In genomic region chr12:65834146-65834935, GRCh38 we compare ENCODE assay signal across 22 cellular contexts. TPM values are rescaled to one million over a fixed set of nuclear protein-coding genes. Genes with fewer than 3 reads are reported as not detected.
DNase-seq lines count a peak whose midpoint lies in the region; ATAC-seq and TF ChIP-seq lines count a peak whose summit lies in the region.
"Had no signal": no experiment of that assay in that cellular context is flagged by ENCODE, and none has a peak within 500 bp of the region (broad histone marks: within the 10 kb centered on the region; RNA-seq: fewer than 3 reads in every experiment).

No MANE protein-coding gene starts in this region.

- peak overlapping the region; percentile 71 for H4K8ac ChIP-seq in mesenchymal stem cell (ENCODE audit: low read length)

- no peak overlapping the region for H3K14ac ChIP-seq in mesenchymal stem cell (ENCODE audit: low read length in 2 of 2)

- no peak overlapping the region for H2BK15ac ChIP-seq in mesenchymal stem cell (ENCODE audit: low read depth, poor library complexity, severe bottlenecking)

- no peaks in the 10 kb centered on the region for H3K79me1 ChIP-seq in mesenchymal stem cell (replicated peaks; ENCODE audit: low read length, poor library complexity, severe bottlenecking)

- no peak overlapping the region for H2BK5ac ChIP-seq in mesenchymal stem cell (ENCODE audit: low read depth, low read length, poor library complexity, severe bottlenecking)

- H3K4me3 Mint-ChIP-seq in MCF 10A (ENCODE audit: unreplicated experiment) = no peak overlapping the region
- H3K4me3 Mint-ChIP-seq in CD4-positive, alpha-beta memory T cell = no peak overlapping the region
- H3K4me3 Mint-ChIP-seq: CD8-positive, alpha-beta memory T cell; GM23338 had no signal

- in situ Hi-C loops in mammary epithelial cell (cut with MboI; ENCODE audit: low sequenced_read_pairs in 2 of 2) (loop anchor here in 1 of 2 donors (25.0 kb wide), 2 partner anchors 247 to 253 kb away; no protein-coding TSS in a partner anchor), Panc1 (cut with HindIII; ENCODE audit: low pct_unique_long_range_greater_than_20kb, low sequenced_read_pairs) (no loop called here)

- TF ChIP-seq CTCF in MCF 10A (IDR thresholded peaks at IDR 0.05; ENCODE audit: unreplicated experiment) (no peak), mammary epithelial cell (conservative IDR thresholded peaks at IDR 0.05 in 1 of 2, IDR thresholded peaks at IDR 0.05 in 1 of 2; ENCODE audit: extremely low read depth in 1 of 2, insufficient read depth in 1 of 2, low read depth in 1 of 2, low read length in 2 of 2) (no peak), Panc1 (IDR thresholded peaks at IDR 0.05) (no peak)

- no peak overlapping the region for H2BK120ac ChIP-seq in mesenchymal stem cell (ENCODE audit: low read depth, low read length)

- H3K27me3 Mint-ChIP-seq in MCF 10A (ENCODE audit: insufficient read depth, unreplicated experiment) = no peaks in the 10 kb centered on the region
- H3K27me3 Mint-ChIP-seq in CD4-positive, alpha-beta memory T cell = peaks cover 9 to 17% of the 10 kb centered on the region in 2 donors

- intact Hi-C loops in MCF 10A (cut with micrococcal nuclease) = no loop called here
- intact Hi-C loops in mammary epithelial cell (cut with micrococcal nuclease) = no loop called here
- intact Hi-C loops in Panc1 (cut with micrococcal nuclease; ENCODE audit: unreplicated experiment) = no loop called here
- intact Hi-C loops in CD4-positive, alpha-beta memory T cell (cut with micrococcal nuclease) = no loop called here

- H4K91ac ChIP-seq in mesenchymal stem cell (ENCODE audit: low read length) = no peak overlapping the region

- H3K4ac ChIP-seq in mesenchymal stem cell (ENCODE audit: low read depth in 1 of 2, low read length in 2 of 2) = no peak overlapping the region

- dilution Hi-C loops in mammary epithelial cell (cut with HindIII; ENCODE audit: low sequenced_read_pairs) = loop anchor here (25.0 kb wide), 1 partner anchor 272 kb away; no protein-coding TSS in a partner anchor

- H4K20me1 ChIP-seq in mammary epithelial cell (ENCODE audit: insufficient read depth, low read length) = no peaks in the 10 kb centered on the region

- H2AFZ ChIP-seq in mammary epithelial cell (ENCODE audit: low read depth, low read length) (no peak overlapping the region), mesenchymal stem cell (ENCODE audit: low read depth, low read length) (no peak overlapping the region)
- H2AFZ ChIP-seq: GM23338 had no signal

- peaks cover 95% of the 10 kb centered on the region for H3K79me2 ChIP-seq in mammary epithelial cell (ENCODE audit: insufficient read depth, low read length)

- no peaks in the 10 kb centered on the region for H3K9me3 Mint-ChIP-seq in MCF 10A (ENCODE audit: unreplicated experiment)
- H3K9me3 Mint-ChIP-seq in CD4-positive, alpha-beta memory T cell = no peaks in the 10 kb centered on the region
- H3K9me3 Mint-ChIP-seq: GM23338 had no signal

- H3K27ac ChIP-seq in mammary epithelial cell (ENCODE audit: insufficient read depth, low read depth, low read length) (no peak overlapping the region), Panc1 (ENCODE audit: low read length) (peak overlapping the region; percentile 51; the same call in 1 of the 2 replicates), mesenchymal stem cell (ENCODE audit: low read length, poor library complexity, severe bottlenecking) (peak overlapping the region; percentile 67)
- no peak overlapping the region for H3K27ac ChIP-seq in CD4-positive, alpha-beta memory T cell (ENCODE audit: low read depth, low read length)
- H3K27ac ChIP-seq: Peyer's patch had no signal

- ATAC-seq in Panc1 = no peak
- ATAC-seq: GM23338, K562 had no signal

- DNase-seq in MCF 10A (ENCODE audit: unreplicated experiment) (no peak), mammary epithelial cell (no peak), Panc1 (ENCODE audit: low read depth, low spot score) (no peak), mesenchymal stem cell (no peak), NOMO-1 (lab: John Stamatoyannopoulos, UW; ENCODE audit: unreplicated experiment in 2 of 2) (no peak), GM19238 (ENCODE audit: insufficient read length, low spot score) (no peak)
- DNase-seq in CD4-positive, alpha-beta memory T cell = no peak
- DNase-seq: 8988T; AML-193; C1 segment of cervical spinal cord; CD8-positive, alpha-beta memory T cell; HCEC 1CT; MM.1S; NCI-H1048; NCI-H1417 treated with DMSO at 0.1 percent for 48 hours; NCI-H187; NCI-H446 treated with DMSO at 0.1 percent for 48 hours; NCI-H526 treated with DMSO at 0.1 percent for 48 hours; Peyer's patch; Right ventricle myocardium superior had no signal

- peak overlapping the region in 1 of 2 experiments; percentile 85 for H3K18ac ChIP-seq in mesenchymal stem cell (ENCODE audit: low read depth in 1 of 2, low read length in 2 of 2)

- peak overlapping the region; percentile 88 for H3K27ac Mint-ChIP-seq in MCF 10A (ENCODE audit: low read depth, unreplicated experiment)
- H3K27ac Mint-ChIP-seq in CD4-positive, alpha-beta memory T cell = no peak overlapping the region
- H3K27ac Mint-ChIP-seq: CD8-positive, alpha-beta memory T cell; GM23338 had no signal

- H3K36me3 Mint-ChIP-seq in MCF 10A (ENCODE audit: insufficient read depth, unreplicated experiment) = peaks cover 64% of the 10 kb centered on the region
- no peaks in the 10 kb centered on the region for H3K36me3 Mint-ChIP-seq in CD4-positive, alpha-beta memory T cell
- H3K36me3 Mint-ChIP-seq: CD8-positive, alpha-beta memory T cell had no signal

- no peak overlapping the region for H3K4me3 ChIP-seq in mammary epithelial cell (replicated peaks in 1 of 3; ENCODE audit: insufficient read depth in 1 of 3, low read depth in 2 of 3, low read length in 3 of 3)
- H3K4me3 ChIP-seq in Panc1 (ENCODE audit: low read depth in 2 of 2, low read length in 2 of 2) = no peak overlapping the region
- peak overlapping the region in 1 of 2 experiments; percentile 6 for H3K4me3 ChIP-seq in mesenchymal stem cell (ENCODE audit: insufficient read depth in 1 of 2, low read depth in 1 of 2, low read length in 2 of 2)
- H3K4me3 ChIP-seq in CD4-positive, alpha-beta memory T cell (ENCODE audit: low read length in 2 of 2) = no peak overlapping the region
- H3K4me3 ChIP-seq: GM23338, K562, Peyer's patch had no signal

- no peak overlapping the region for H2AK5ac ChIP-seq in mesenchymal stem cell (ENCODE audit: low read length, severe bottlenecking)

- peaks cover 30% of the 10 kb centered on the region for H3K4me1 ChIP-seq in mammary epithelial cell (ENCODE audit: insufficient read depth, low read length)
- peaks cover 58% of the 10 kb centered on the region for H3K4me1 ChIP-seq in Panc1 (ENCODE audit: control insufficient read depth, insufficient read depth, low read length)
- H3K4me1 ChIP-seq in mesenchymal stem cell (ENCODE audit: control insufficient read depth, insufficient read depth, low read depth, low read length) = peaks cover 2% of the 10 kb centered on the region
- no peaks in the 10 kb centered on the region for H3K4me1 ChIP-seq in CD4-positive, alpha-beta memory T cell (ENCODE audit: insufficient read depth, low read length)
- H3K4me1 ChIP-seq: Peyer's patch had no signal

- H3K4me1 Mint-ChIP-seq in MCF 10A (ENCODE audit: insufficient read depth, unreplicated experiment) = peaks cover 53% of the 10 kb centered on the region
- H3K4me1 Mint-ChIP-seq in CD4-positive, alpha-beta memory T cell = no peaks in the 10 kb centered on the region
- H3K4me1 Mint-ChIP-seq: CD8-positive, alpha-beta memory T cell had no signal

- no peaks in the 10 kb centered on the region for H3K27me3 ChIP-seq in mammary epithelial cell (ENCODE audit: insufficient read depth, low read length)
- H3K27me3 ChIP-seq in Panc1 (ENCODE audit: control insufficient read depth, insufficient read depth, low read length) = no peaks in the 10 kb centered on the region
- no peaks in the 10 kb centered on the region for H3K27me3 ChIP-seq in mesenchymal stem cell (ENCODE audit: control insufficient read depth in 1 of 2, insufficient read depth in 1 of 2, low read length in 2 of 2)
- no peaks in the 10 kb centered on the region for H3K27me3 ChIP-seq in CD4-positive, alpha-beta memory T cell (ENCODE audit: insufficient read depth, low read length)
- H3K27me3 ChIP-seq: Peyer's patch had no signal

- CTCF ChIA-PET in MCF 10A (lab: Yijun Ruan, JAX) = interaction anchor here (0.5 to 0.7 kb wide), 5 partner anchors 31 to 278 kb away, joined by 3 read pairs; no protein-coding TSS in a partner anchor
- CTCF ChIA-PET in mammary epithelial cell (lab: Charles Lee; ENCODE audit: low non-redundant PET) = no interaction called here
- CTCF ChIA-PET in Panc1 (lab: Charles Lee) = no interaction called here
- CTCF ChIA-PET in CD4-positive, alpha-beta memory T cell (lab: Charles Lee; ENCODE audit: partially characterized antibody) = no interaction called here

- H3K36me3 ChIP-seq in mammary epithelial cell (ENCODE audit: insufficient read depth, low read length) (peaks cover 77% of the 10 kb centered on the region), Panc1 (ENCODE audit: control insufficient read depth, insufficient read depth, low read length) (peaks cover 36% of the 10 kb centered on the region), mesenchymal stem cell (ENCODE audit: control insufficient read depth in 1 of 2, insufficient read depth in 2 of 2, low read depth in 1 of 2, low read length in 2 of 2) (peaks cover 0 to 98% of the 10 kb centered on the region in 2 experiments)
- no peaks in the 10 kb centered on the region for H3K36me3 ChIP-seq in CD4-positive, alpha-beta memory T cell (ENCODE audit: insufficient read depth, low read length)
- H3K36me3 ChIP-seq: Peyer's patch had no signal

- BruUV-seq in MCF 10A (replicated peaks; lab: Mats Ljungman, UMichigan) (no TSS peak), mammary epithelial cell (replicated peaks; lab: Mats Ljungman, UMichigan) (no TSS peak), Panc1 (replicated peaks; lab: Mats Ljungman, UMichigan) (no TSS peak)

- no peak overlapping the region for H3K23ac ChIP-seq in mesenchymal stem cell (ENCODE audit: low read length in 2 of 2)

- WGBS in mammary epithelial cell (ENCODE audit: low coverage, missing lambda C conversion rate) = 96% methylated on average over 4 of the region's 4 CpGs
- WGBS in mesenchymal stem cell = 93% methylated on average over 3 of the region's 4 CpGs

- no peak overlapping the region for H3K9ac ChIP-seq in mammary epithelial cell (ENCODE audit: insufficient read depth, low read length)
- H3K9ac ChIP-seq in mesenchymal stem cell (ENCODE audit: low read length) = peak overlapping the region; percentile 100

- H2BK12ac ChIP-seq in mesenchymal stem cell (ENCODE audit: low read length in 2 of 2) = no peak overlapping the region

- H3K4me2 ChIP-seq in mammary epithelial cell (ENCODE audit: insufficient read depth, low read depth, low read length) (no peak overlapping the region), mesenchymal stem cell (ENCODE audit: low read length, poor library complexity, severe bottlenecking) (no peak overlapping the region)
- H3K4me2 ChIP-seq: GM23338 had no signal

- POLR2A ChIA-PET in MCF 10A (lab: Yijun Ruan, JAX) (interaction anchor here (0.7 to 1.3 kb wide), 8 partner anchors 10 to 762 kb away, joined by 3 to 4 read pairs (median 3); partner anchors contain the start of gene HMGA2), Panc1 (lab: Charles Lee) (no interaction called here)
- POLR2A ChIA-PET in CD4-positive, alpha-beta memory T cell (lab: Charles Lee; ENCODE audit: partially characterized antibody) = no interaction called here

- H3K9me3 ChIP-seq in mammary epithelial cell (replicated peaks; ENCODE audit: insufficient read depth, low read length) = no peaks in the 10 kb centered on the region
- H3K9me3 ChIP-seq in Panc1 (ENCODE audit: control insufficient read depth, insufficient read depth, low read depth, low read length) = no peaks in the 10 kb centered on the region
- no peaks in the 10 kb centered on the region for H3K9me3 ChIP-seq in mesenchymal stem cell (ENCODE audit: control insufficient read depth, low read length)
- no peaks in the 10 kb centered on the region for H3K9me3 ChIP-seq in CD4-positive, alpha-beta memory T cell (ENCODE audit: control insufficient read depth in 1 of 2, low read length in 2 of 2)
- H3K9me3 ChIP-seq: Peyer's patch had no signal

RNA-seq across cellular contexts. Expression of gene HMGA2, which starts 10.1 kb away (rescaled TPM):
- total RNA-seq in MCF 10A (2022) = 78.2 and 80.0 TPM in 2 replicates
- total RNA-seq in mammary epithelial cell = 100 to 1,000 TPM in 1 of 2 donors, 10 to 100 TPM in 1; 23.8 to 189 TPM
- 41.2 TPM for polyA plus RNA-seq in mammary epithelial cell
- polyA minus RNA-seq in mammary epithelial cell = 46.4 TPM
- 61.4 TPM for total RNA-seq in Panc1 (2021; ENCODE audit: unreplicated experiment)
- polyA plus RNA-seq in Panc1 (2012; ENCODE audit: insufficient read length) = 66.2 TPM
- 146 TPM for polyA plus RNA-seq in mesenchymal stem cell (2013, experiment 1 of 2)
- 149 TPM for polyA plus RNA-seq in mesenchymal stem cell (2013, experiment 2 of 2)
- not detected for total RNA-seq in CD4-positive, alpha-beta memory T cell
- not detected for polyA plus RNA-seq in CD4-positive, alpha-beta memory T cell
- total RNA-seq: CD8-positive, alpha-beta memory T cell; Right ventricle myocardium superior had no signal
- polyA plus RNA-seq: CD8-positive, alpha-beta memory T cell had no signal

Comparison
In these comparisons a context has a peak if more than half of its experiments do, and no peak if none do; other contexts are left out.
1. H3K27ac ChIP-seq: peak in Panc1 (single experiment) and mesenchymal stem cell (single experiment); none in mammary epithelial cell (single experiment) and CD4-positive, alpha-beta memory T cell (single experiment).
2. RNA of gene HMGA2, which starts 10.1 kb away (total RNA-seq): 23.8 to 189 TPM in mammary epithelial cell, 78.2 to 80.0 TPM in MCF 10A and 61.4 TPM in Panc1 (single experiment); not detected in CD4-positive, alpha-beta memory T cell; every median in the first group is over 10 times any median in the second.